In genomic region chr5:133783481-133783880, GRCh38 we compare ENCODE assay signal across 26 cellular contexts.
"Had no signal": no experiment of that assay in that cellular context is flagged by ENCODE, and none has a peak within 500 bp of the region (broad histone marks: within the 10 kb centered on the region; RNA-seq: fewer than 3 reads in every experiment).

No MANE protein-coding gene starts in this region.

- H3K9me3 ChIP-seq: left lung, tibial nerve had no signal

- H3K36me3 ChIP-seq: brain microvascular endothelial cell, left lung, neural progenitor cell, tibial nerve had no signal

- H3K4me3 ChIP-seq: hepatocyte, left lung, lung, neural progenitor cell, tibial nerve had no signal

- H3K4me1 Mint-ChIP-seq: activated B cell treated with CpG ODN at 0.5 μM for 24 hours; activated CD4-positive, alpha-beta T cell treated with anti-CD3 and anti-CD28 coated beads, Interleukin-2, amount 10 ng/mL, durations not matched to agents 7 days and 5 days; immature natural killer cell; naive thymus-derived CD8-positive, alpha-beta T cell; T-helper 17 cell had no signal

- H3K4me3 Mint-ChIP-seq: activated B cell treated with CpG ODN at 0.5 μM for 24 hours; activated CD4-positive, alpha-beta T cell treated with anti-CD3 and anti-CD28 coated beads, Interleukin-2, amount 10 ng/mL, durations not matched to agents 7 days and 5 days; activated T-cell treated with anti-CD3 and anti-CD28 coated beads, Interleukin-2, amount 50 U/mL, for 72 hours; dendritic cell treated with granulocyte-macrophage colony-stimulating factor and Interleukin-4, amounts not matched to agents 40 ng/mL and 50 ng/mL, for 4 days; immature natural killer cell; naive thymus-derived CD8-positive, alpha-beta T cell; neural progenitor cell; stimulated activated naive CD8-positive, alpha-beta T cell treated with anti-CD3 and anti-CD28 coated beads, Interleukin-15, Interleukin-2, amounts not matched to agents 100 ng/mL and 50 ng/mL, for 24 hours; T-helper 17 cell had no signal

- H3K27me3 ChIP-seq: brain microvascular endothelial cell, hepatocyte, left lung, neural progenitor cell, tibial nerve had no signal

- H3K27ac ChIP-seq: brain microvascular endothelial cell, hepatocyte, left lung, neural progenitor cell, tibial nerve had no signal

- H3K4me2 ChIP-seq: hepatocyte, neural progenitor cell had no signal

- ATAC-seq: left lung; naive thymus-derived CD8-positive, alpha-beta T cell; T-helper 17 cell had no signal

- FAIRE-seq: urothelium cell line had no signal

- H3K27ac Mint-ChIP-seq: activated B cell treated with CpG ODN at 0.5 μM for 24 hours; activated CD4-positive, alpha-beta T cell treated with anti-CD3 and anti-CD28 coated beads, Interleukin-2, amount 10 ng/mL, durations not matched to agents 7 days and 5 days; activated T-cell treated with anti-CD3 and anti-CD28 coated beads, Interleukin-2, amount 50 U/mL, for 72 hours; dendritic cell treated with granulocyte-macrophage colony-stimulating factor and Interleukin-4, amounts not matched to agents 40 ng/mL and 50 ng/mL, for 4 days; immature natural killer cell; naive thymus-derived CD8-positive, alpha-beta T cell; neural progenitor cell; progenitor cell of endocrine pancreas; stimulated activated naive CD8-positive, alpha-beta T cell treated with anti-CD3 and anti-CD28 coated beads, Interleukin-15, Interleukin-2, amounts not matched to agents 100 ng/mL and 50 ng/mL, for 24 hours; T-helper 17 cell had no signal

- H3K9me3 Mint-ChIP-seq: dendritic cell treated with granulocyte-macrophage colony-stimulating factor and Interleukin-4, amounts not matched to agents 40 ng/mL and 50 ng/mL, for 4 days; naive thymus-derived CD8-positive, alpha-beta T cell; stimulated activated naive CD8-positive, alpha-beta T cell treated with anti-CD3 and anti-CD28 coated beads, Interleukin-15, Interleukin-2, amounts not matched to agents 100 ng/mL and 50 ng/mL, for 24 hours had no signal

- H3K36me3 Mint-ChIP-seq: immature natural killer cell; naive thymus-derived CD8-positive, alpha-beta T cell; neural progenitor cell had no signal

- H2AFZ ChIP-seq: hepatocyte, neural progenitor cell had no signal

- H3K27me3 Mint-ChIP-seq: dendritic cell treated with granulocyte-macrophage colony-stimulating factor and Interleukin-4, amounts not matched to agents 40 ng/mL and 50 ng/mL, for 4 days; naive thymus-derived CD8-positive, alpha-beta T cell; stimulated activated naive CD8-positive, alpha-beta T cell treated with anti-CD3 and anti-CD28 coated beads, Interleukin-15, Interleukin-2, amounts not matched to agents 100 ng/mL and 50 ng/mL, for 24 hours had no signal

- H3K79me2 ChIP-seq: hepatocyte had no signal

- H3K9ac ChIP-seq: neural progenitor cell had no signal

- DNase-seq: activated B cell treated with CpG ODN at 0.5 μM for 24 hours; activated CD4-positive, alpha-beta T cell treated with anti-CD3 and anti-CD28 coated beads, Interleukin-2, amount 10 ng/mL, durations not matched to agents 7 days and 5 days; activated effector memory CD4-positive, alpha-beta T cell treated with anti-CD3 and anti-CD28 coated beads, Interleukin-2, amount 50 U/mL, for 16 hours; activated naive CD4-positive, alpha-beta T cell treated with anti-CD3 and anti-CD28 coated beads, Interleukin-2, amount 50 U/mL, for 16 hours; activated T-cell treated with anti-CD3 and anti-CD28 coated beads, Interleukin-2, amount 50 U/mL, for 72 hours; anterior cingulate cortex; brain microvascular endothelial cell; caudate nucleus; effector CD8-positive, alpha-beta T cell; foreskin melanocyte; glutamatergic neuron; immature natural killer cell; kidney glomerular epithelial cell; left lung; naive thymus-derived CD8-positive, alpha-beta T cell; retina; SW 1271; T-helper 17 cell had no signal

- H3K4me1 ChIP-seq: left lung, neural progenitor cell, tibial nerve had no signal
